ENCODE assay signal across 33 cellular contexts in genomic region chr7:156120552-156120951, GRCh38.
"Had no signal": no experiment of that assay in that cellular context is flagged by ENCODE, and none has a peak within 500 bp of the region (broad histone marks: within the 10 kb centered on the region; RNA-seq: fewer than 3 reads in every experiment).

No MANE protein-coding gene starts in this region.

- H3K36me3 ChIP-seq: MG63 had no signal

- H3K27me3 ChIP-seq: MG63 had no signal

- H3K4me3 ChIP-seq: MG63 had no signal

- H3K9me3 ChIP-seq: MG63 had no signal

- DNase-seq: Karpas-422, Kasumi-1, MG63, MM.1S, MV-4-11, NCI-H1048, NCI-H1092, NCI-H1092 treated with DMSO at 0.1 percent for 48 hours, NCI-H1105, NCI-H1105 treated with DMSO at 0.1 percent for 48 hours, NCI-H1417 treated with DMSO at 0.1 percent for 48 hours, NCI-H1436, NCI-H1436 treated with DMSO at 0.1 percent for 48 hours, NCI-H146, NCI-H1694, NCI-H1694 treated with DMSO at 0.1 percent for 48 hours, NCI-H187, NCI-H187 treated with DMSO at 0.1 percent for 48 hours, NCI-H1930, NCI-H2029, NCI-H2029 treated with DMSO at 0.1 percent for 48 hours, NCI-H2081, NCI-H2081 treated with DMSO at 0.1 percent for 48 hours, NCI-H2107, NCI-H2171, NCI-H2171 treated with DMSO at 0.1 percent for 48 hours, NCI-H2227 treated with DMSO at 0.1 percent for 48 hours, NCI-H226, NCI-H345, NCI-H446, NCI-H446 treated with DMSO at 0.1 percent for 48 hours, NCI-H510A, NCI-H510A treated with DMSO at 0.1 percent for 48 hours had no signal
